8 cellular contexts compared by ENCODE assay signal in the genomic region with DNA sequence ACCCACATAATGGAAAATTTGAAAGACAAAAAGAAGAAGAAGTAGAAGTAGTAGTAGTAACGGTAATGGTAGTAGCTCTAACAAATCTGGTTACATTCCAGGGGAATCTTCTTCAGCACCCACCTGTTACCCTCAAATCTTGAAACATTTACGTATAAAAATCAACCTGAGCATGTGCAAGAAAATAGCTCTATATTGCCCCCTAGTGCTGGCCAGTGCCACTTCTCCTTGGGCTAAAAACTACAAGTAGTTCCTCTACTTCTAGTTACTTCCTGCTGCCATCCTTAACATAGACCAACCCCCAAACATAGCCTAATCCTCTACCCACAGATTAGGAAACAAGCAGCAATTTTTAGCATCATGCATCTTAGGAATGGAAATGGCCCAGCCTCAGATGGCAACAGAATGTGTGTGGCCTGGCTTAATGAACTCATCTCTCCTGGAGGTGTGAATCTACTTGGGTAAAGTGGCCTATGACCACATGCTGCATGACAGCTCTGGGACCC. TPM values are rescaled to one million over a fixed set of nuclear protein-coding genes. Genes with fewer than 3 reads are reported as not detected.
DNase-seq lines count a peak whose midpoint lies in the region; ATAC-seq and TF ChIP-seq lines count a peak whose summit lies in the region.

No MANE protein-coding gene starts in this region.

- no peak for TF ChIP-seq EP300 in transverse colon (IDR thresholded peaks at IDR 0.05; ENCODE audit: low read depth)

- POLR2A ChIA-PET in PC-9 (lab: Charles Lee; ENCODE audit: unreplicated experiment): no interaction called here

- DNase-seq in Daoy (ENCODE audit: low read depth): peak; percentile 57
- peak; percentile 79 for DNase-seq in HS-5 (ENCODE audit: low read depth)
- peak; percentile 38 to 57 for DNase-seq in PC-9
- DNase-seq in dermis blood vessel endothelial cell: peak; percentile 82
- peak; percentile 71 to 82 for DNase-seq in lung microvascular endothelial cell (ENCODE audit: low read depth in 2 of 2)
- peak; percentile 70 for DNase-seq in transverse colon

- BruUV-seq in PC-9 (replicated peaks; lab: Mats Ljungman, UMichigan): no TSS peak

- H3K27ac ChIP-seq in PC-9 (no peak overlapping the region), transverse colon (peak overlapping the region; percentile 85 to 92 (median 88))

- TF ChIP-seq CTCF in PC-9 (conservative IDR thresholded peaks at IDR 0.05): peak; percentile 82
- TF ChIP-seq CTCF in transverse colon (IDR thresholded peaks at IDR 0.05): peak; percentile 69 to 86 (median 78)

- peak overlapping the region; percentile 88 for H3K4me2 ChIP-seq in PC-9

- H3K27me3 ChIP-seq in PC-9 (ENCODE audit: insufficient read depth, low read depth) (no peaks in the 10 kb centered on the region), transverse colon (no peaks in the 10 kb centered on the region)

- in situ Hi-C loops in transverse colon (cut with MboI; ENCODE audit: low pct_ligation_motif_present in 1 of 4, low pct_unique_long_range_greater_than_20kb in 1 of 4, low sequenced_read_pairs in 3 of 4): loop anchor here in 1 of 4 donors (25.0 kb wide), 1 partner anchor 1006 kb away; a partner anchor contains a TSS

- 8 to 22% methylated on average over 2 of the region's 2 CpGs for WGBS in transverse colon (ENCODE audit: low coverage in 1 of 2), 2 donors

- no peaks in the 10 kb centered on the region for H3K9me2 ChIP-seq in PC-9 (ENCODE audit: insufficient read depth)

- no peaks in the 10 kb centered on the region for H4K20me1 ChIP-seq in PC-9 (ENCODE audit: insufficient read depth)

- peak overlapping the region; percentile 14; the same call in 1 of the 2 replicates for H3K4me3 ChIP-seq in PC-9
- H3K4me3 ChIP-seq in transverse colon: peak overlapping the region in 1 of 4 donors; percentile 70

- peaks cover 14% of the 10 kb centered on the region for H3K4me1 ChIP-seq in PC-9 (replicated peaks; ENCODE audit: insufficient read depth)
- peaks cover 5 to 26% (median 13%) of the 10 kb centered on the region in 4 donors for H3K4me1 ChIP-seq in transverse colon

- H3F3A ChIP-seq in PC-9 (ENCODE audit: insufficient read depth, low read depth): no peaks in the 10 kb centered on the region

- H3K79me2 ChIP-seq in PC-9 (ENCODE audit: low read depth): peaks cover 27% of the 10 kb centered on the region

- CTCF ChIA-PET in PC-9 (lab: Charles Lee): interaction anchor here (0.5 to 1.7 kb wide), 6 partner anchors 30 to 494 kb away, joined by 3 to 9 read pairs (median 4); no protein-coding TSS in a partner anchor

- no peaks in the 10 kb centered on the region for H3K36me3 ChIP-seq in PC-9 (ENCODE audit: low read depth)
- no peaks in the 10 kb centered on the region for H3K36me3 ChIP-seq in transverse colon

- ATAC-seq in GM21360 (IDR thresholded peaks at IDR 0.05; ENCODE audit: unreplicated experiment) (peak; percentile 76), GM21381 (IDR thresholded peaks at IDR 0.05; ENCODE audit: unreplicated experiment) (no peak)

- intact Hi-C loops in PC-9 (cut with micrococcal nuclease; ENCODE audit: unreplicated experiment) (loop anchor here (1.0 to 5.0 kb wide), 6 partner anchors 196 to 1010 kb away; no protein-coding TSS in a partner anchor), transverse colon (cut with DNase I; ENCODE audit: low total_unique reads) (no loop called here)

- H3K9me3 ChIP-seq in PC-9 (ENCODE audit: insufficient read depth, low read depth): no peaks in the 10 kb centered on the region
- no peaks in the 10 kb centered on the region for H3K9me3 ChIP-seq in transverse colon

- TF ChIP-seq POLR2A in transverse colon (IDR thresholded peaks at IDR 0.05): no peak

- no peak overlapping the region for H2AFZ ChIP-seq in PC-9

RNA-seq across cellular contexts. Expression of a gene that starts 3.1 kb away (rescaled TPM):
- total RNA-seq in Daoy (2014; rRNA removed; shearing (Covaris generic)): 34.0 and 53.0 TPM in 2 replicates
- total RNA-seq in PC-9 (2021) (28.7 and 33.1 TPM in 2 replicates), dermis blood vessel endothelial cell (27.1 and 47.3 TPM in 2 replicates), lung microvascular endothelial cell (15.3 and 38.1 TPM in 2 replicates), transverse colon (10 to 100 TPM in 1 of 4 donors, 1 to 10 TPM in 2, under 1 TPM in 1; 0.40 to 20.6 (median 7.5) TPM)
